ENCODE assay signal across 21 cellular contexts in genomic region chr10:36424377-36424971, GRCh38.
DNase-seq lines count a peak whose midpoint lies in the region; ATAC-seq, FAIRE-seq and TF ChIP-seq lines count a peak whose summit lies in the region.
"Had no signal": no experiment of that assay in that cellular context is flagged by ENCODE, and none has a peak within 500 bp of the region (broad histone marks: within the 10 kb centered on the region; RNA-seq: fewer than 3 reads in every experiment).

No MANE protein-coding gene starts in this region.

- TF ChIP-seq POLR2A in H1 (IDR thresholded peaks at IDR 0.05; ENCODE audit: control extremely low read depth in 1 of 2, low read depth in 2 of 2, low read length in 2 of 2) = no peak

- H3K36me3 ChIP-seq in PC-3 (ENCODE audit: low read depth, low read length) (no peaks in the 10 kb centered on the region), H1 (ENCODE audit: control insufficient read depth in 2 of 4, insufficient read depth in 4 of 4, low read length in 3 of 4) (no peaks in the 10 kb centered on the region)

- no peak for ATAC-seq in PC-3
- ATAC-seq: GM23338, HCT116, K562 had no signal

- no peaks in the 10 kb centered on the region for H3K9me2 ChIP-seq in PC-3 (replicated peaks; ENCODE audit: low read length)

- no TSS peak for BruUV-seq in PC-3 (replicated peaks; lab: Mats Ljungman, UMichigan)

- H3K9me3 ChIP-seq in PC-3 (ENCODE audit: low read length) (peaks cover 12% of the 10 kb centered on the region; the same call in 1 of the 2 replicates), H1 (ENCODE audit: insufficient read depth in 2 of 2, low read depth in 1 of 2, low read length in 1 of 2) (peaks cover 3 to 10% of the 10 kb centered on the region in 2 experiments; a peak in 3 of 4 replicates)
- H3K9me3 ChIP-seq: Caco-2 had no signal

- H3K23ac ChIP-seq in H1 (ENCODE audit: insufficient read length) = no peak overlapping the region

- TF ChIP-seq RAD21 in H1 (IDR thresholded peaks at IDR 0.05 in 1 of 2, conservative IDR thresholded peaks at IDR 0.05 in 1 of 2; ENCODE audit: low read depth in 2 of 2, low read length in 2 of 2) = no peak

- H2AFZ ChIP-seq in PC-3 (ENCODE audit: low read length) (peak overlapping the region; percentile 35; the same call in 1 of the 2 replicates), H1 (ENCODE audit: low read length) (peak overlapping the region; percentile 47; the same call in 1 of the 2 replicates)
- H2AFZ ChIP-seq: GM23338 had no signal

- H3K27ac ChIP-seq in PC-3 (ENCODE audit: low read length) (no peak overlapping the region), H1 (ENCODE audit: low read depth, low read length) (no peak overlapping the region)
- H3K27ac ChIP-seq: C4-2B had no signal

- H3K4me3 ChIP-seq in PC-3 (ENCODE audit: low read length) = no peak overlapping the region
- no peak overlapping the region for H3K4me3 ChIP-seq in H1 (ENCODE audit: extremely low read depth in 1 of 4, insufficient read depth in 2 of 4, low read depth in 3 of 4, low read length in 4 of 4)
- H3K4me3 ChIP-seq: GM23338, K562 had no signal

- no peak overlapping the region for H3K4ac ChIP-seq in H1 (replicated peaks; ENCODE audit: insufficient read length, low read depth, low read length)

- no peak overlapping the region for H3K56ac ChIP-seq in H1 (replicated peaks; ENCODE audit: insufficient read length, low read depth, low read length)

- H3K23me2 ChIP-seq in H1 (ENCODE audit: low read depth, low read length) = no peaks in the 10 kb centered on the region

- H4K20me1 ChIP-seq in PC-3 (ENCODE audit: low read length) (no peaks in the 10 kb centered on the region), H1 (replicated peaks in 1 of 2; ENCODE audit: control insufficient read depth in 1 of 2, insufficient read depth in 2 of 2, low read length in 2 of 2) (no peaks in the 10 kb centered on the region)

- H2BK12ac ChIP-seq in H1 (ENCODE audit: low read depth, low read length) = no peak overlapping the region

- TF ChIP-seq CTCF in PC-3 (conservative IDR thresholded peaks at IDR 0.05; ENCODE audit: low read depth, low read length) (no peak), H1 (IDR thresholded peaks at IDR 0.05; ENCODE audit: control extremely low read depth in 1 of 3, insufficient read depth in 1 of 3, low read depth in 1 of 3, low read length in 3 of 3) (no peak)

- H3K18ac ChIP-seq in H1 (ENCODE audit: extremely low read depth, low read length) = no peak overlapping the region

- H2BK20ac ChIP-seq in H1 (ENCODE audit: low read length) = no peak overlapping the region

- no peaks in the 10 kb centered on the region for H3K79me1 ChIP-seq in H1 (ENCODE audit: low read depth, low read length)

- H4K91ac ChIP-seq in H1 (replicated peaks; ENCODE audit: insufficient read length, low read length) = no peak overlapping the region

- FAIRE-seq in H1 (lab: Jason Lieb, UNC) = no peak
- no peak for FAIRE-seq in RCC 7860 (lab: Jason Lieb, UNC)
- FAIRE-seq: A204.1, D721Med, GM12892, GM18507, HTR-8/SVneo, K562 had no signal

- H4K5ac ChIP-seq in H1 (ENCODE audit: insufficient read length, low read depth, low read length) = no peak overlapping the region

- POLR2A ChIA-PET in PC-3 (lab: Charles Lee; ENCODE audit: unreplicated experiment) = interaction anchor here (0.6 kb wide), 1 partner anchor 13 kb away, joined by 3 read pairs; no protein-coding TSS in a partner anchor
- POLR2A ChIA-PET in H1 (lab: Charles Lee; ENCODE audit: partially characterized antibody) = no interaction called here

- no peak for TF ChIP-seq EP300 in H1 (IDR thresholded peaks at IDR 0.05; ENCODE audit: borderline replicate concordance in 1 of 2, low read depth in 2 of 2, low read length in 2 of 2)

- WGBS in H1 (ENCODE audit: extremely low coverage in 1 of 2, insufficient coverage in 1 of 2, insufficient read length in 1 of 2, insufficient replicate concordance in 2 of 2, low coverage in 1 of 2, low lambda C conversion rate in 2 of 2, missing lambda C conversion rate in 1 of 2), 2 experiments = 91% methylated on average over 3 of the region's 3 CpGs; no CpG with 5 or more reads in 1 of the 2 experiments

- H3K27me3 ChIP-seq in PC-3 (ENCODE audit: low read length) = no peaks in the 10 kb centered on the region
- no peaks in the 10 kb centered on the region for H3K27me3 ChIP-seq in H1 (replicated peaks in 1 of 4; ENCODE audit: control insufficient read depth in 3 of 4, extremely low read depth in 1 of 4, insufficient read depth in 3 of 4, low read length in 3 of 4)

- H2BK5ac ChIP-seq in H1 (ENCODE audit: low read depth, low read length) = no peak overlapping the region

- no peak for DNase-seq in PC-3
- DNase-seq in H1 (ENCODE audit: low read depth in 1 of 2, low spot score in 2 of 2) = no peak
- peak; percentile 65 for DNase-seq in renal cortical epithelial cell (ENCODE audit: low read depth)
- no peak for DNase-seq in NCI-H1436 treated with DMSO at 0.1 percent for 48 hours (lab: John Stamatoyannopoulos, UW)
- DNase-seq in GM19238 (ENCODE audit: insufficient read length, low spot score) = no peak
- no peak for DNase-seq in RCC 7860 (ENCODE audit: low spot score)
- DNase-seq: AML-193; Caco-2; CD4-positive, alpha-beta T cell; GDM1; H7; IMR-90 had no signal

- CTCF ChIA-PET in PC-3 (lab: Charles Lee) (interaction anchor here (0.6 kb wide), 1 partner anchor 110 kb away, joined by 3 read pairs; no protein-coding TSS in a partner anchor), H1 (lab: Charles Lee; ENCODE audit: partially characterized antibody) (no interaction called here)

- H3K4me2 ChIP-seq in PC-3 (ENCODE audit: low read length) (no peak overlapping the region), H1 (ENCODE audit: insufficient read depth in 1 of 2, low read depth in 2 of 2, low read length in 2 of 2) (no peak overlapping the region)
- H3K4me2 ChIP-seq: GM23338 had no signal

- H2AK5ac ChIP-seq in H1 (ENCODE audit: low read depth, low read length) = no peak overlapping the region

- H3K9ac ChIP-seq in PC-3 (ENCODE audit: low read length) (no peak overlapping the region), H1 (replicated peaks in 1 of 4; ENCODE audit: extremely low read depth in 1 of 4, low read depth in 3 of 4, low read length in 3 of 4) (no peak overlapping the region)

- intact Hi-C loops in PC-3 (cut with micrococcal nuclease) = no loop called here

- no peak overlapping the region for H4K8ac ChIP-seq in H1 (ENCODE audit: extremely low read depth, insufficient read depth, low read length)

- H2BK15ac ChIP-seq in H1 (ENCODE audit: low read length) = no peak overlapping the region

- H3K4me1 ChIP-seq in PC-3 (ENCODE audit: insufficient read depth, low read length) = peaks cover 6% of the 10 kb centered on the region; the same call in 1 of the 2 replicates
- H3K4me1 ChIP-seq in H1 (replicated peaks in 1 of 4; ENCODE audit: control insufficient read depth in 3 of 4, insufficient read depth in 4 of 4, low read length in 3 of 4) = peaks cover 2 to 7% (median 3%) of the 10 kb centered on the region in 4 experiments; a peak in 4 of 7 replicates
- H3K4me1 ChIP-seq: Caco-2 had no signal

- H3K79me2 ChIP-seq in PC-3 (ENCODE audit: low read length) (no peaks in the 10 kb centered on the region), H1 (ENCODE audit: control insufficient read depth in 1 of 2, insufficient read depth in 2 of 2, low read length in 2 of 2) (no peaks in the 10 kb centered on the region)

- no peak overlapping the region for H3K14ac ChIP-seq in H1 (ENCODE audit: insufficient read length)

- no peak overlapping the region for H2BK120ac ChIP-seq in H1 (replicated peaks; ENCODE audit: low read depth, low read length)

- no peaks in the 10 kb centered on the region for H3F3A ChIP-seq in PC-3 (ENCODE audit: low read length, unreplicated experiment)

TF ChIP-seq in H1, 55 proteins besides CTCF, POLR2A, EP300 and RAD21:
- TF ChIP-seq CEBPB (IDR thresholded peaks at IDR 0.05; ENCODE audit: low read depth, low read length) = no peak
- TF ChIP-seq USF2 (IDR thresholded peaks at IDR 0.05; ENCODE audit: low read length) = no peak
- no peak for TF ChIP-seq ATF2 (IDR thresholded peaks at IDR 0.05; ENCODE audit: low read length)
- no peak for TF ChIP-seq TEAD4 (IDR thresholded peaks at IDR 0.05; ENCODE audit: low read depth, low read length)
- no peak for TF ChIP-seq GTF2F1 (IDR thresholded peaks at IDR 0.05; ENCODE audit: borderline replicate concordance, low read depth, low read length)
- no peak for TF ChIP-seq EGR1 (IDR thresholded peaks at IDR 0.05; ENCODE audit: borderline replicate concordance, low read depth, low read length)
- no peak for TF ChIP-seq SIRT6 (IDR thresholded peaks at IDR 0.05; ENCODE audit: low read length)
- TF ChIP-seq ASH2L (IDR thresholded peaks at IDR 0.05; ENCODE audit: low read length) = no peak
- no peak for TF ChIP-seq KDM1A (IDR thresholded peaks at IDR 0.05; ENCODE audit: borderline replicate concordance, low read length)
- no peak for TF ChIP-seq SUZ12 (IDR thresholded peaks at IDR 0.05; ENCODE audit: low read length)
- TF ChIP-seq GABPA (IDR thresholded peaks at IDR 0.05; ENCODE audit: borderline replicate concordance, insufficient read depth, low read length) = no peak
